In the genomic region with DNA sequence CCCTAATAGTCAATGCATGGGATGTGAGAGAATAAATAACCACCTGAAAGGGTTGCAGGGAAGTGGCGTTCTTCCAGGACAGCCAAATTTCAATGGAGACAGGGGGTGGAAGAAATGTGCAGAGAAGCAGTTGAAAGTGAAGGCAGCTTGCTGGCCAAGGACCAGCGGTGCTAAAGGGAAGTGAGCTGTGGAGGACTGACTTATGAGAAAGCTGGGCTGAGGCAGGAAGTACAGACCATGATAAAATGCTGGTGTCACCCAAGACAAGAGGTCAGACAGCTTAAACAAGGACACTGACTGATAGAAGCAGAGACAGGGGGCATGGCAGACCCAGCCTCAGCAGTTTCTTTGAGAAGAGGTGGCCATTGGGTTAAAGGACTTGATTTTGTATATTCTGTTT, we compare ENCODE assay signal across 8 cellular contexts.
DNase-seq lines count a peak whose midpoint lies in the region; ATAC-seq and TF ChIP-seq lines count a peak whose summit lies in the region.

No MANE protein-coding gene starts in this region.

- H3K4me2 ChIP-seq in OCI-LY7 (ENCODE audit: low read length): peak overlapping the region; percentile 61
- no peak overlapping the region for H3K4me2 ChIP-seq in neuronal stem cell (ENCODE audit: insufficient read depth, low read length, poor library complexity, severe bottlenecking)

- no peak for TF ChIP-seq RAD21 in liver (IDR thresholded peaks at IDR 0.05)

- H3K9me2 ChIP-seq in OCI-LY7 (ENCODE audit: insufficient read depth, low read length): no peaks in the 10 kb centered on the region

- H4K91ac ChIP-seq in neuronal stem cell (ENCODE audit: low read depth, low read length, poor library complexity): no peak overlapping the region

- H3K14ac ChIP-seq in neuronal stem cell (ENCODE audit: low read length): no peak overlapping the region

- H3K79me1 ChIP-seq in neuronal stem cell (ENCODE audit: low read depth, low read length): no peaks in the 10 kb centered on the region

- H3K27me3 ChIP-seq in liver (ENCODE audit: control insufficient read depth in 4 of 4, insufficient read depth in 4 of 4, low read length in 3 of 4) (no peaks in the 10 kb centered on the region), neuronal stem cell (ENCODE audit: control insufficient read depth in 3 of 3, insufficient read depth in 3 of 3, low read depth in 1 of 3, low read length in 3 of 3) (no peaks in the 10 kb centered on the region), gastroesophageal sphincter (no peaks in the 10 kb centered on the region)

- intact Hi-C loops in OCI-LY7 (cut with micrococcal nuclease; ENCODE audit: unreplicated experiment): loop anchor here (1.0 to 10.0 kb wide), 8 partner anchors 44 to 400 kb away; no protein-coding TSS in a partner anchor

- H2BK5ac ChIP-seq in neuronal stem cell (ENCODE audit: low read length): no peak overlapping the region

- no peak for TF ChIP-seq POLR2A in gastroesophageal sphincter (IDR thresholded peaks at IDR 0.05)

- H2AFZ ChIP-seq in OCI-LY7 (ENCODE audit: low read length) (peak overlapping the region; percentile 73), neuronal stem cell (ENCODE audit: low read length) (no peak overlapping the region)

- H3K9me3 ChIP-seq in OCI-LY7 (ENCODE audit: low read length): peaks cover 20% of the 10 kb centered on the region; the same call in 1 of the 2 replicates
- H3K9me3 ChIP-seq in liver (ENCODE audit: control insufficient read depth in 4 of 4, low read length in 3 of 4): no peaks in the 10 kb centered on the region
- H3K9me3 ChIP-seq in neuronal stem cell (replicated peaks in 1 of 2; ENCODE audit: control insufficient read depth in 2 of 2, insufficient read depth in 1 of 2, low read depth in 1 of 2, low read length in 2 of 2): no peaks in the 10 kb centered on the region
- no peaks in the 10 kb centered on the region for H3K9me3 ChIP-seq in gastroesophageal sphincter

- H3K4ac ChIP-seq in neuronal stem cell (ENCODE audit: low read length): no peak overlapping the region

- TF ChIP-seq CTCF in GM13976 (IDR thresholded peaks at IDR 0.05; ENCODE audit: borderline replicate concordance, control extremely low read depth, extremely low read depth, insufficient read depth, missing control alignments) (no peak), OCI-LY7 (conservative IDR thresholded peaks at IDR 0.05; ENCODE audit: low read length) (no peak), liver (IDR thresholded peaks at IDR 0.05; ENCODE audit: low read depth, low read length, missing input control) (no peak), gastroesophageal sphincter (IDR thresholded peaks at IDR 0.05) (no peak)

- no peak overlapping the region for H3K18ac ChIP-seq in neuronal stem cell (ENCODE audit: low read length)

- no peak overlapping the region for H2AK5ac ChIP-seq in neuronal stem cell (ENCODE audit: low read depth, low read length)

- no TSS peak for BruUV-seq in OCI-LY7 (replicated peaks; lab: Mats Ljungman, UMichigan)

- H3K27ac ChIP-seq in OCI-LY7 (ENCODE audit: low read depth, low read length, poor library complexity, severe bottlenecking): peak overlapping the region; percentile 65
- no peak overlapping the region for H3K27ac ChIP-seq in liver (ENCODE audit: low read depth in 1 of 2, low read length in 2 of 2)
- H3K27ac ChIP-seq in neuronal stem cell (replicated peaks; ENCODE audit: low read length): no peak overlapping the region
- H3K27ac ChIP-seq in gastroesophageal sphincter: no peak overlapping the region

- H3K9ac ChIP-seq in liver (ENCODE audit: low read depth in 1 of 2, low read length in 2 of 2) (no peak overlapping the region), neuronal stem cell (ENCODE audit: low read depth, low read length, poor library complexity) (no peak overlapping the region)

- H4K20me1 ChIP-seq in OCI-LY7 (ENCODE audit: insufficient read depth, low read length): no peaks in the 10 kb centered on the region

- in situ Hi-C loops in GM13976 (cut with MboI; ENCODE audit: low sequenced_read_pairs, unreplicated experiment): no loop called here

- no peak for TF ChIP-seq EP300 in gastroesophageal sphincter (IDR thresholded peaks at IDR 0.05)

- DNase-seq in GM13976 (ENCODE audit: low spot score): peak; percentile 65
- DNase-seq in OCI-LY7 (ENCODE audit: low spot score): peak; percentile 83
- DNase-seq in iPS-NIHi7 (ENCODE audit: extremely low spot score): no peak
- DNase-seq in neuronal stem cell (ENCODE audit: low spot score): no peak
- DNase-seq in mucosa of gallbladder (ENCODE audit: low spot score): no peak

- H3K36me3 ChIP-seq in OCI-LY7 (ENCODE audit: insufficient read depth, low read length): peaks cover 8% of the 10 kb centered on the region; the same call in 1 of the 2 replicates
- H3K36me3 ChIP-seq in liver (ENCODE audit: control insufficient read depth in 4 of 4, insufficient read depth in 3 of 4, low read depth in 1 of 4, low read length in 3 of 4): no peaks in the 10 kb centered on the region
- no peaks in the 10 kb centered on the region for H3K36me3 ChIP-seq in neuronal stem cell (replicated peaks in 1 of 2; ENCODE audit: control insufficient read depth in 2 of 2, insufficient read depth in 2 of 2, low read length in 2 of 2)
- no peaks in the 10 kb centered on the region for H3K36me3 ChIP-seq in gastroesophageal sphincter

- WGBS in liver: 68% methylated on average over 2 of the region's 2 CpGs
- no CpG with 5 or more reads among the region's 2 CpGs for WGBS in neuronal stem cell (ENCODE audit: extremely low coverage in 2 of 2, insufficient read length in 2 of 2, insufficient replicate concordance in 1 of 2), 2 donors
- WGBS in gastroesophageal sphincter (ENCODE audit: low coverage in 1 of 2), 2 donors: 18 to 48% methylated on average over 2 of the region's 2 CpGs

- H3K4me1 ChIP-seq in OCI-LY7 (ENCODE audit: insufficient read depth, low read length, poor library complexity, severe bottlenecking): peaks cover 59% of the 10 kb centered on the region
- peaks cover 0 to 2% (median 0%) of the 10 kb centered on the region in 4 donors for H3K4me1 ChIP-seq in liver (ENCODE audit: control insufficient read depth in 4 of 4, insufficient read depth in 4 of 4, low read length in 3 of 4)
- H3K4me1 ChIP-seq in neuronal stem cell (ENCODE audit: control insufficient read depth in 2 of 2, insufficient read depth in 1 of 2, low read depth in 1 of 2, low read length in 2 of 2): no peaks in the 10 kb centered on the region
- no peaks in the 10 kb centered on the region for H3K4me1 ChIP-seq in gastroesophageal sphincter

- peak; percentile 64 for ATAC-seq in GM21825 (IDR thresholded peaks at IDR 0.05; ENCODE audit: unreplicated experiment)
- no peak for ATAC-seq in gastroesophageal sphincter

- CTCF ChIA-PET in OCI-LY7 (lab: Charles Lee; ENCODE audit: unreplicated experiment): interaction anchor here (0.5 to 2.6 kb wide), 6 partner anchors 22 to 776 kb away, joined by 3 to 11 read pairs (median 4); no protein-coding TSS in a partner anchor

- H4K8ac ChIP-seq in neuronal stem cell (ENCODE audit: low read depth, low read length): no peak overlapping the region

- H2BK15ac ChIP-seq in neuronal stem cell (ENCODE audit: low read length): no peak overlapping the region

- POLR2A ChIA-PET in OCI-LY7 (lab: Charles Lee): interaction anchor here (0.6 to 1.7 kb wide), 9 partner anchors 9 to 205 kb away, joined by 3 to 8 read pairs (median 3); no protein-coding TSS in a partner anchor

- no peaks in the 10 kb centered on the region for H3K79me2 ChIP-seq in OCI-LY7 (ENCODE audit: insufficient read depth, low read depth, low read length)

- no peak overlapping the region for H2BK12ac ChIP-seq in neuronal stem cell (ENCODE audit: low read length)

- H3K4me3 ChIP-seq in OCI-LY7 (ENCODE audit: low read depth, low read length, poor library complexity, severe bottlenecking) (peak overlapping the region; percentile 17), liver (ENCODE audit: low read depth in 1 of 3, low read length in 3 of 3) (no peak overlapping the region), neuronal stem cell (ENCODE audit: low read length in 2 of 2) (no peak overlapping the region), gastroesophageal sphincter (no peak overlapping the region)

- H3K23ac ChIP-seq in neuronal stem cell (ENCODE audit: low read depth, low read length, poor library complexity): no peak overlapping the region

- no peak overlapping the region for H2BK120ac ChIP-seq in neuronal stem cell (ENCODE audit: low read depth, low read length)

TF ChIP-seq in liver, 16 proteins besides CTCF, POLR2A, EP300 and RAD21:
- TF ChIP-seq RXRA (IDR thresholded peaks at IDR 0.05) (peak; percentile 44 to 52), NR2F2 (IDR thresholded peaks at IDR 0.05) (peak; percentile 72)
- TF ChIP-seq, protein P1, sequence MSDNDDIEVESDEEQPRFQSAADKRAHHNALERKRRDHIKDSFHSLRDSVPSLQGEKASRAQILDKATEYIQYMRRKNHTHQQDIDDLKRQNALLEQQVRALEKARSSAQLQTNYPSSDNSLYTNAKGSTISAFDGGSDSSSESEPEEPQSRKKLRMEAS (IDR thresholded peaks at IDR 0.05): no peak

Comparison
In these comparisons a context has a peak if more than half of its experiments do, and no peak if none do; other contexts are left out.
1. DNase-seq: peak in GM13976 (single experiment) and OCI-LY7 (single experiment); none in iPS-NIHi7 (single experiment), neuronal stem cell (single experiment) and mucosa of gallbladder (single experiment).